ENCODE assay signal across 23 cellular contexts in genomic region chr15:73786518-73786917, GRCh38. TPM values are rescaled to one million over a fixed set of nuclear protein-coding genes. Genes with fewer than 3 reads are reported as not detected.
DNase-seq lines count a peak whose midpoint lies in the region; ATAC-seq, FAIRE-seq and TF ChIP-seq lines count a peak whose summit lies in the region.
"Had no signal": no experiment of that assay in that cellular context is flagged by ENCODE, and none has a peak within 500 bp of the region (broad histone marks: within the 10 kb centered on the region; RNA-seq: fewer than 3 reads in every experiment).

No MANE protein-coding gene starts in this region.

- intact Hi-C loops in left ventricle myocardium inferior (cut with micrococcal nuclease): no loop called here

- POLR2A ChIA-PET in GM10248 (lab: Yijun Ruan, JAX): no interaction called here

- peak in 10 of 14 donors; percentile 10 to 61 (median 32) for DNase-seq in C1 segment of cervical spinal cord (lab: John Stamatoyannopoulos, UW)
- peak; percentile 35 for DNase-seq in left ventricle myocardium inferior
- DNase-seq in midbrain (lab: John Stamatoyannopoulos, UW): peak; percentile 48
- DNase-seq in HTR-8/SVneo (ENCODE audit: insufficient read length, low spot score): no peak
- DNase-seq in GM10248 (ENCODE audit: extremely low spot score): no peak
- DNase-seq: ACHN; activated CD4-positive, alpha-beta T cell treated with anti-CD3 and anti-CD28 coated beads for 1 hour; activated T-cell treated with anti-CD3 and anti-CD28 coated beads, Interleukin-2, amount 50 U/mL, for 4 hours; Kasumi-1; kidney; naive B cell; NCI-H1048; NCI-H524 treated with DMSO at 0.1 percent for 48 hours; psoas muscle; small intestine; stimulated activated naive CD8-positive, alpha-beta T cell treated with anti-CD3 and anti-CD28 coated beads, Interleukin-15, Interleukin-2, amounts not matched to agents 100 U/mL and 50 U/mL, for 24 hours; SW 1271; transverse colon had no signal

- peaks cover 45% of the 10 kb centered on the region for H3K4me1 ChIP-seq in HUES64 (ENCODE audit: insufficient read depth, low read length)
- peaks cover 13% of the 10 kb centered on the region for H3K4me1 ChIP-seq in left ventricle myocardium inferior
- H3K4me1 ChIP-seq: psoas muscle, transverse colon had no signal

- peak overlapping the region; percentile 82 for H3K27ac ChIP-seq in HUES64 (ENCODE audit: low read depth, low read length)
- H3K27ac ChIP-seq in left ventricle myocardium inferior (replicated peaks): no peak overlapping the region
- H3K27ac ChIP-seq: psoas muscle, transverse colon had no signal

- H3K4me3 ChIP-seq in HUES64 (ENCODE audit: low read length) (peak overlapping the region; percentile 20; the same call in 1 of the 2 replicates), left ventricle myocardium inferior (no peak overlapping the region)
- H3K4me3 ChIP-seq: psoas muscle, transverse colon had no signal

- TF ChIP-seq CTCF in left ventricle myocardium inferior (IDR thresholded peaks at IDR 0.05; ENCODE audit: borderline replicate concordance) (no peak), GM10248 (IDR thresholded peaks at IDR 0.05; ENCODE audit: control extremely low read depth, extremely low read depth, low read depth, missing control alignments) (no peak)

- FAIRE-seq in HTR-8/SVneo (lab: Jason Lieb, UNC): no peak
- FAIRE-seq: colon, kidney, small intestine had no signal

- H3K9ac ChIP-seq in HUES64 (ENCODE audit: low read depth, low read length): peak overlapping the region; percentile 12; the same call in 1 of the 2 replicates

- CTCF ChIA-PET in GM10248 (lab: Yijun Ruan, JAX): no interaction called here

- H3K36me3 ChIP-seq in HUES64 (ENCODE audit: insufficient read depth, low read length) (no peaks in the 10 kb centered on the region), left ventricle myocardium inferior (no peaks in the 10 kb centered on the region)
- H3K36me3 ChIP-seq: transverse colon had no signal

- H3K9me3 ChIP-seq in HUES64 (ENCODE audit: insufficient read depth, low read depth, low read length): no peaks in the 10 kb centered on the region
- H3K9me3 ChIP-seq in left ventricle myocardium inferior (replicated peaks): no peaks in the 10 kb centered on the region
- H3K9me3 ChIP-seq: psoas muscle, transverse colon had no signal

- ATAC-seq in HG02610 (IDR thresholded peaks at IDR 0.05; ENCODE audit: unreplicated experiment) (no peak), GM18520 (IDR thresholded peaks at IDR 0.05; ENCODE audit: unreplicated experiment) (no peak)
- ATAC-seq: activated naive CD4-positive, alpha-beta T cell treated with anti-CD3 and anti-CD28 coated beads, Interleukin-2, amount 50 U/mL, for 72 hours; activated T-cell treated with anti-CD3 and anti-CD28 coated beads, Interleukin-2, amount 50 U/mL, for 4 hours; psoas muscle; stimulated activated naive CD8-positive, alpha-beta T cell treated with anti-CD3 and anti-CD28 coated beads, Interleukin-15, Interleukin-2, amounts not matched to agents 100 U/mL and 50 U/mL, for 24 hours had no signal

- H3K27me3 ChIP-seq in HUES64 (ENCODE audit: insufficient read depth, low read length) (no peaks in the 10 kb centered on the region), left ventricle myocardium inferior (ENCODE audit: low read depth) (no peaks in the 10 kb centered on the region)
- H3K27me3 ChIP-seq: transverse colon had no signal

- WGBS in HUES64: 7% methylated on average over 6 of the region's 6 CpGs

RNA-seq across cellular contexts. Expression of gene INSYN1, which starts 33.4 kb away (rescaled TPM):
- polyA plus RNA-seq in HUES64 (2013, experiment 1 of 2): 3.2 TPM
- polyA plus RNA-seq in HUES64 (2013, experiment 2 of 2): 6.3 TPM
- 121 TPM for total RNA-seq in left ventricle myocardium inferior
- total RNA-seq: activated naive CD4-positive, alpha-beta T cell treated with anti-CD3 and anti-CD28 coated beads, Interleukin-2, amount 50 U/mL, for 72 hours; activated T-cell treated with anti-CD3 and anti-CD28 coated beads, Interleukin-2, amount 50 U/mL, for 4 hours had no signal

Comparison
In these comparisons a context has a peak if more than half of its experiments do, and no peak if none do; other contexts are left out.
1. DNase-seq: peak in C1 segment of cervical spinal cord (10 of 14), left ventricle myocardium inferior (single experiment) and midbrain (single experiment); none in HTR-8/SVneo (single experiment) and GM10248 (single experiment).